ENCODE assay signal across 23 cellular contexts in genomic region chr10:63940277-63940972, GRCh38.
A peak's percentile ranks its signal among the peaks of the same experiment; 100 is the strongest.
DNase-seq lines count a peak whose midpoint lies in the region; ATAC-seq, FAIRE-seq and TF ChIP-seq lines count a peak whose summit lies in the region.
"Had no signal": no experiment of that assay in that cellular context is flagged by ENCODE, and none has a peak within 500 bp of the region (broad histone marks: within the 10 kb centered on the region; RNA-seq: fewer than 3 reads in every experiment).

No MANE protein-coding gene starts in this region.

- H2AFZ ChIP-seq in SK-N-SH (ENCODE audit: low read depth), result no peak overlapping the region
- 0 out of 2 replicates have a peak overlapping the region, but pooled peaks have one; percentile 21 for H2AFZ ChIP-seq in H1 (ENCODE audit: low read length)

- H3K79me1 ChIP-seq in H1 (ENCODE audit: low read depth, low read length), result no peaks in the 10 kb centered on the region

- H3F3A ChIP-seq in SK-N-SH (replicated peaks; ENCODE audit: insufficient read depth), result no peaks in the 10 kb centered on the region

- H4K5ac ChIP-seq in H1 (ENCODE audit: insufficient read length, low read depth, low read length), result no peak overlapping the region

- H3K56ac ChIP-seq in H1 (replicated peaks; ENCODE audit: insufficient read length, low read depth, low read length), result no peak overlapping the region

- H2BK20ac ChIP-seq in H1 (ENCODE audit: low read length), result no peak overlapping the region

- CTCF ChIA-PET in SK-N-SH (lab: Yijun Ruan, JAX) (interaction anchor here (1.0 to 2.1 kb wide), 3 partner anchors 18 to 74 kb away, joined by 4 to 6 read pairs (median 5); no protein-coding TSS in a partner anchor), H1 (lab: Charles Lee; ENCODE audit: partially characterized antibody) (interaction anchor here (0.5 to 1.6 kb wide), 3 partner anchors 37 to 304 kb away, joined by 3 to 5 read pairs (median 3); no protein-coding TSS in a partner anchor)

- H3K18ac ChIP-seq in H1 (ENCODE audit: extremely low read depth, low read length), result no peak overlapping the region

- DNase-seq in SK-N-SH (no peak), NT2/D1 (ENCODE audit: low read depth, low spot score) (peak; percentile 16), H1 (ENCODE audit: low read depth in 1 of 2, low spot score in 2 of 2) (no peak), heart right ventricle (no peak), MV-4-11 (lab: John Stamatoyannopoulos, UW) (no peak)
- DNase-seq in activated CD4-positive, CD25-positive, alpha-beta regulatory T cell treated with anti-CD3 and anti-CD28 coated beads, Interleukin-2, amount 50 U/mL, for 72 hours, result no peak
- DNase-seq in stimulated activated CD4-positive, alpha-beta T cell treated with anti-CD3 and anti-CD28 coated beads, Interleukin-2, amount 100 ng/mL, for 24 hours, result no peak
- DNase-seq: CD4-positive, CD25-positive, alpha-beta regulatory T cell; CD8-positive, alpha-beta T cell; DMS 273 treated with DMSO at 0.1 percent for 48 hours; DMS79 treated with DMSO at 0.1 percent for 48 hours; GF-D8; GOT3; H7; HFFc6 had no signal

- no peak overlapping the region for H2AK5ac ChIP-seq in H1 (ENCODE audit: low read depth, low read length)

- H3K27ac ChIP-seq in SK-N-SH (ENCODE audit: low read depth in 2 of 2, low read length in 1 of 2) (no peak overlapping the region), H1 (ENCODE audit: low read depth, low read length) (no peak overlapping the region), heart right ventricle (no peak overlapping the region)
- H3K27ac ChIP-seq: 22Rv1, BLaER1, C4-2B had no signal

- TF ChIP-seq CTCF in SK-N-SH (IDR thresholded peaks at IDR 0.05), result no peak
- TF ChIP-seq CTCF in H1 (IDR thresholded peaks at IDR 0.05; ENCODE audit: control extremely low read depth in 1 of 3, insufficient read depth in 1 of 3, low read depth in 1 of 3, low read length in 3 of 3), result no peak
- no peak for TF ChIP-seq CTCF in heart right ventricle (IDR thresholded peaks at IDR 0.05)

- no peaks in the 10 kb centered on the region for H4K20me1 ChIP-seq in SK-N-SH (ENCODE audit: insufficient read depth)
- no peaks in the 10 kb centered on the region for H4K20me1 ChIP-seq in H1 (replicated peaks in 1 of 2; ENCODE audit: control insufficient read depth in 1 of 2, insufficient read depth in 2 of 2, low read length in 2 of 2)
- H4K20me1 ChIP-seq: BLaER1 had no signal

- H3K23ac ChIP-seq in H1 (ENCODE audit: insufficient read length), result no peak overlapping the region

- H3K9me3 ChIP-seq in SK-N-SH, result no peaks in the 10 kb centered on the region
- H3K9me3 ChIP-seq in NT2/D1 (ENCODE audit: insufficient read depth, low read length), result no peaks in the 10 kb centered on the region
- no peaks in the 10 kb centered on the region; a peak in 1 of 4 replicates for H3K9me3 ChIP-seq in H1 (ENCODE audit: insufficient read depth in 2 of 2, low read depth in 1 of 2, low read length in 1 of 2)
- peaks cover 0 to 6% (median 0%) of the 10 kb centered on the region in 11 donors for H3K9me3 ChIP-seq in heart right ventricle

- H3K4me2 ChIP-seq in SK-N-SH (no peak overlapping the region), H1 (ENCODE audit: insufficient read depth in 1 of 2, low read depth in 2 of 2, low read length in 2 of 2) (no peak overlapping the region)
- H3K4me2 ChIP-seq: BLaER1 had no signal

- no peak overlapping the region for H3K14ac ChIP-seq in H1 (ENCODE audit: insufficient read length)

- intact Hi-C loops in heart right ventricle (cut with DNase I), result no loop called here

- no peak overlapping the region for H2BK15ac ChIP-seq in H1 (ENCODE audit: low read length)

- H3K36me3 ChIP-seq in SK-N-SH (replicated peaks in 1 of 2; ENCODE audit: control insufficient read depth in 1 of 2, insufficient read depth in 2 of 2, low read length in 1 of 2), result no peaks in the 10 kb centered on the region
- H3K36me3 ChIP-seq in NT2/D1 (ENCODE audit: insufficient read depth, insufficient read length, low read length), result no peaks in the 10 kb centered on the region
- H3K36me3 ChIP-seq in H1 (ENCODE audit: control insufficient read depth in 2 of 4, insufficient read depth in 4 of 4, low read length in 3 of 4), result no peaks in the 10 kb centered on the region
- H3K36me3 ChIP-seq in heart right ventricle, result no peaks in the 10 kb centered on the region
- H3K36me3 ChIP-seq: BLaER1 had no signal

- no peak for FAIRE-seq in H1 (lab: Jason Lieb, UNC)
- FAIRE-seq: A204.1, D721Med, GM12891, GM18507 had no signal

- H3K4me1 ChIP-seq in SK-N-SH (ENCODE audit: control insufficient read depth in 1 of 2, insufficient read depth in 2 of 2, low read depth in 1 of 2, low read length in 1 of 2) (no peaks in the 10 kb centered on the region), NT2/D1 (ENCODE audit: insufficient read depth, insufficient read length) (no peaks in the 10 kb centered on the region), H1 (replicated peaks in 1 of 4; ENCODE audit: control insufficient read depth in 3 of 4, insufficient read depth in 4 of 4, low read length in 3 of 4) (peaks cover 0 to 3% (median 0%) of the 10 kb centered on the region in 4 experiments; a peak in 1 of 7 replicates), heart right ventricle (no peaks in the 10 kb centered on the region)
- H3K4me1 ChIP-seq: BLaER1 had no signal

- POLR2A ChIA-PET in SK-N-SH (lab: Yijun Ruan, JAX) (no interaction called here), H1 (lab: Charles Lee; ENCODE audit: partially characterized antibody) (no interaction called here)

- ATAC-seq in SK-N-SH treated with all-trans-retinoic acid at 6 μM for 48 hours (no peak), heart right ventricle (no peak)
- ATAC-seq: CD8-positive, alpha-beta T cell had no signal

- no peak overlapping the region for H3K9ac ChIP-seq in SK-N-SH
- H3K9ac ChIP-seq in NT2/D1 (ENCODE audit: insufficient read length, low read depth), result no peak overlapping the region
- no peak overlapping the region for H3K9ac ChIP-seq in H1 (replicated peaks in 1 of 4; ENCODE audit: extremely low read depth in 1 of 4, low read depth in 3 of 4, low read length in 3 of 4)
- H3K9ac ChIP-seq: BLaER1 had no signal

- H2BK120ac ChIP-seq in H1 (replicated peaks; ENCODE audit: low read depth, low read length), result no peak overlapping the region

- H3K79me2 ChIP-seq in SK-N-SH (ENCODE audit: insufficient read depth) (no peaks in the 10 kb centered on the region), H1 (ENCODE audit: control insufficient read depth in 1 of 2, insufficient read depth in 2 of 2, low read length in 2 of 2) (no peaks in the 10 kb centered on the region)

- H2BK5ac ChIP-seq in H1 (ENCODE audit: low read depth, low read length), result no peak overlapping the region

- H3K27me3 ChIP-seq in SK-N-SH (ENCODE audit: insufficient read depth) (no peaks in the 10 kb centered on the region), NT2/D1 (ENCODE audit: insufficient read depth, insufficient read length) (no peaks in the 10 kb centered on the region), H1 (replicated peaks in 1 of 4; ENCODE audit: control insufficient read depth in 3 of 4, extremely low read depth in 1 of 4, insufficient read depth in 3 of 4, low read length in 3 of 4) (no peaks in the 10 kb centered on the region), heart right ventricle (no peaks in the 10 kb centered on the region)
- H3K27me3 ChIP-seq: BLaER1 had no signal

- TF ChIP-seq RAD21 in SK-N-SH (IDR thresholded peaks at IDR 0.05; ENCODE audit: low read length) (no peak), H1 (IDR thresholded peaks at IDR 0.05 in 1 of 2, conservative IDR thresholded peaks at IDR 0.05 in 1 of 2; ENCODE audit: low read depth in 2 of 2, low read length in 2 of 2) (no peak)

- no peaks in the 10 kb centered on the region for H3K9me2 ChIP-seq in SK-N-SH

- TF ChIP-seq EP300 in SK-N-SH (IDR thresholded peaks at IDR 0.05; ENCODE audit: borderline replicate concordance in 1 of 2, low read depth in 1 of 2, low read length in 1 of 2), result no peak
- no peak for TF ChIP-seq EP300 in H1 (IDR thresholded peaks at IDR 0.05; ENCODE audit: borderline replicate concordance in 1 of 2, low read depth in 2 of 2, low read length in 2 of 2)

- H3K23me2 ChIP-seq in H1 (ENCODE audit: low read depth, low read length), result no peaks in the 10 kb centered on the region

- whole genome bisulfite sequencing in SK-N-SH (ENCODE audit: low lambda C conversion rate), result 37% methylated on average over 1 of the region's 1 CpG
- 92% methylated on average over 1 of the region's 1 CpG; no CpG with 5 or more reads in 1 of the 2 experiments for WGBS in H1 (ENCODE audit: extremely low coverage in 1 of 2, insufficient coverage in 1 of 2, insufficient read length in 1 of 2, insufficient replicate concordance in 2 of 2, low coverage in 1 of 2, low lambda C conversion rate in 2 of 2, missing lambda C conversion rate in 1 of 2), 2 experiments
- 82 to 83% methylated on average over 1 of the region's 1 CpG for WGBS in heart right ventricle, 2 donors

- no peak overlapping the region for H3K4me3 ChIP-seq in SK-N-SH (ENCODE audit: low read depth in 2 of 2, low read length in 1 of 2)
- H3K4me3 ChIP-seq in NT2/D1 (ENCODE audit: insufficient read length, low read depth), result no peak overlapping the region
- H3K4me3 ChIP-seq in H1 (ENCODE audit: extremely low read depth in 1 of 4, insufficient read depth in 2 of 4, low read depth in 3 of 4, low read length in 4 of 4), result no peak overlapping the region
- H3K4me3 ChIP-seq in heart right ventricle, result no peak overlapping the region
- H3K4me3 ChIP-seq: BLaER1 had no signal

- no peak overlapping the region for H3K4ac ChIP-seq in H1 (replicated peaks; ENCODE audit: insufficient read length, low read depth, low read length)

- no peak for TF ChIP-seq POLR2A in H1 (IDR thresholded peaks at IDR 0.05; ENCODE audit: control extremely low read depth in 1 of 2, low read depth in 2 of 2, low read length in 2 of 2)

- no peak overlapping the region for H4K91ac ChIP-seq in H1 (replicated peaks; ENCODE audit: insufficient read length, low read length)

- H2BK12ac ChIP-seq in H1 (ENCODE audit: low read depth, low read length), result no peak overlapping the region

- no peak overlapping the region for H4K8ac ChIP-seq in H1 (ENCODE audit: extremely low read depth, insufficient read depth, low read length)

TF ChIP-seq in SK-N-SH treated with all-trans-retinoic acid at 6 μM for 48 hours, 23 proteins besides CTCF, POLR2A, EP300 and RAD21:
- TF ChIP-seq ZC3H10 (CRISPR knock-in tag; IDR thresholded peaks at IDR 0.05) (no peak), ISL1 (CRISPR knock-in tag; IDR thresholded peaks at IDR 0.05) (peak; percentile 89), CSDC2 (CRISPR knock-in tag; IDR thresholded peaks at IDR 0.05) (no peak)

TF ChIP-seq in H1, 55 proteins besides CTCF, POLR2A, EP300 and RAD21 (continues in another document):
- TF ChIP-seq SP4 (IDR thresholded peaks at IDR 0.05; ENCODE audit: low read length) (no peak), ZNF274 (IDR thresholded peaks at IDR 0.05; ENCODE audit: borderline replicate concordance, extremely low read depth, low read length) (no peak), GTF2F1 (IDR thresholded peaks at IDR 0.05; ENCODE audit: borderline replicate concordance, low read depth, low read length) (no peak)
- TF ChIP-seq, protein P1, sequence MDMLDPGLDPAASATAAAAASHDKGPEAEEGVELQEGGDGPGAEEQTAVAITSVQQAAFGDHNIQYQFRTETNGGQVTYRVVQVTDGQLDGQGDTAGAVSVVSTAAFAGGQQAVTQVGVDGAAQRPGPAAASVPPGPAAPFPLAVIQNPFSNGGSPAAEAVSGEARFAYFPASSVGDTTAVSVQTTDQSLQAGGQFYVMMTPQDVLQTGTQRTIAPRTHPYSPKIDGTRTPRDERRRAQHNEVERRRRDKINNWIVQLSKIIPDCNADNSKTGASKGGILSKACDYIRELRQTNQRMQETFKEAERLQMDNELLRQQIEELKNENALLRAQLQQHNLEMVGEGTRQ (IDR thresholded peaks at IDR 0.05; ENCODE audit: low read length), result no peak
